In the genomic region with DNA sequence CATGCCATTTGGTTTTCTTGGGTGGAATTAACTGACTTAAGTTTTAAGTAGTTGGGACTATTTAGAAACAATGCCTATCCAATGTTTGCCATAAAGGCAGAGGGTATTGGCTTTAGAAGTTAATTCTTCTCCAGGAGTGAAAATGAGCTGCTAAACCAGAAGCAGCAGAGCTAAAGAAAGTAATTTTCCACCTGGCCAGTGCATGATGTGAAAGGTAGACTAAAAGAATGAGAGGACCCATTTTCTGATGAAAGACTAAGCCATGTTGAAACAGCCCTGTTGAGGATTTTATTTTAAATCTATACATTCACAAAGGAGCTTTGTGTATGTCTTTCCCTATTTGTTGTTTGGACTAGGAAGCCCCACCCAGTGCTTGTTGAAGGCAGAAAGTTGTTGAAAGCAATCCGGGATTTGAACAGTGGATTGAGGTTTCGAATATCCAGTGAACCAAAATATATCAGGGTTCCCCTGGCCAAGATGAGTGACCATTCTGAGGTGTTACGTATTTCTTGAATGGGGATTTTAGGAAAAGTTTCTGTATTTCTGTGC, we compare ENCODE assay signal across 1 cellular context.
TF ChIP-seq lines count a peak whose summit lies in the region.

No MANE protein-coding gene starts in this region.

TF ChIP-seq in K562, 482 proteins besides CTCF, POLR2A, EP300 and RAD21 (continued from another document):
- TF ChIP-seq, protein P1, sequence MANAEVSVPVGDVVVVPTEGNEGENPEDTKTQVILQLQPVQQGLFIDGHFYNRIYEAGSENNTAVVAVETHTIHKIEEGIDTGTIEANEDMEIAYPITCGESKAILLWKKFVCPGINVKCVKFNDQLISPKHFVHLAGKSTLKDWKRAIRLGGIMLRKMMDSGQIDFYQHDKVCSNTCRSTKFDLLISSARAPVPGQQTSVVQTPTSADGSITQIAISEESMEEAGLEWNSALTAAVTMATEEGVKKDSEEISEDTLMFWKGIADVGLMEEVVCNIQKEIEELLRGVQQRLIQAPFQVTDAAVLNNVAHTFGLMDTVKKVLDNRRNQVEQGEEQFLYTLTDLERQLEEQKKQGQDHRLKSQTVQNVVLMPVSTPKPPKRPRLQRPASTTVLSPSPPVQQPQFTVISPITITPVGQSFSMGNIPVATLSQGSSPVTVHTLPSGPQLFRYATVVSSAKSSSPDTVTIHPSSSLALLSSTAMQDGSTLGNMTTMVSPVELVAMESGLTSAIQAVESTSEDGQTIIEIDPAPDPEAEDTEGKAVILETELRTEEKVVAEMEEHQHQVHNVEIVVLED (CRISPR knock-in tag; IDR thresholded peaks at IDR 0.05) = 0 out of 2 replicates have a peak, but pooled peaks have one; percentile 12
- TF ChIP-seq SMAD3 (CRISPR knock-in tag; conservative IDR thresholded peaks at IDR 0.05) (peak; percentile 30; the same call in 1 of the 2 replicates), ZNF57 (CRISPR knock-in tag; IDR thresholded peaks at IDR 0.05) (peak; percentile 60; the same call in 1 of the 2 replicates), DMBX1 (CRISPR knock-in tag; IDR thresholded peaks at IDR 0.05; ENCODE audit: borderline replicate concordance) (0 out of 2 replicates have a peak, but pooled peaks have one; percentile 21)
- TF ChIP-seq, protein P2, sequence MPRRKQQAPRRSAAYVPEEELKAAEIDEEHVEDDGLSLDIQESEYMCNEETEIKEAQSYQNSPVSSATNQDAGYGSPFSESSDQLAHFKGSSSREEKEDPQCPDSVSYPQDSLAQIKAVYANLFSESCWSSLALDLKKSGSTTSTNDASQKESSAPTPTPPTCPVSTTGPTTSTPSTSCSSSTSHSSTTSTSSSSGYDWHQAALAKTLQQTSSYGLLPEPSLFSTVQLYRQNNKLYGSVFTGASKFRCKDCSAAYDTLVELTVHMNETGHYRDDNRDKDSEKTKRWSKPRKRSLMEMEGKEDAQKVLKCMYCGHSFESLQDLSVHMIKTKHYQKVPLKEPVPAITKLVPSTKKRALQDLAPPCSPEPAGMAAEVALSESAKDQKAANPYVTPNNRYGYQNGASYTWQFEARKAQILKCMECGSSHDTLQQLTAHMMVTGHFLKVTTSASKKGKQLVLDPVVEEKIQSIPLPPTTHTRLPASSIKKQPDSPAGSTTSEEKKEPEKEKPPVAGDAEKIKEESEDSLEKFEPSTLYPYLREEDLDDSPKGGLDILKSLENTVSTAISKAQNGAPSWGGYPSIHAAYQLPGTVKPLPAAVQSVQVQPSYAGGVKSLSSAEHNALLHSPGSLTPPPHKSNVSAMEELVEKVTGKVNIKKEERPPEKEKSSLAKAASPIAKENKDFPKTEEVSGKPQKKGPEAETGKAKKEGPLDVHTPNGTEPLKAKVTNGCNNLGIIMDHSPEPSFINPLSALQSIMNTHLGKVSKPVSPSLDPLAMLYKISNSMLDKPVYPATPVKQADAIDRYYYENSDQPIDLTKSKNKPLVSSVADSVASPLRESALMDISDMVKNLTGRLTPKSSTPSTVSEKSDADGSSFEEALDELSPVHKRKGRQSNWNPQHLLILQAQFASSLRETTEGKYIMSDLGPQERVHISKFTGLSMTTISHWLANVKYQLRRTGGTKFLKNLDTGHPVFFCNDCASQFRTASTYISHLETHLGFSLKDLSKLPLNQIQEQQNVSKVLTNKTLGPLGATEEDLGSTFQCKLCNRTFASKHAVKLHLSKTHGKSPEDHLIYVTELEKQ (CRISPR knock-in tag; IDR thresholded peaks at IDR 0.05) = 0 out of 2 replicates have a peak, but pooled peaks have one; percentile 18
